Comparison of ENCODE assay signal across 9 cellular contexts in the genomic region with DNA sequence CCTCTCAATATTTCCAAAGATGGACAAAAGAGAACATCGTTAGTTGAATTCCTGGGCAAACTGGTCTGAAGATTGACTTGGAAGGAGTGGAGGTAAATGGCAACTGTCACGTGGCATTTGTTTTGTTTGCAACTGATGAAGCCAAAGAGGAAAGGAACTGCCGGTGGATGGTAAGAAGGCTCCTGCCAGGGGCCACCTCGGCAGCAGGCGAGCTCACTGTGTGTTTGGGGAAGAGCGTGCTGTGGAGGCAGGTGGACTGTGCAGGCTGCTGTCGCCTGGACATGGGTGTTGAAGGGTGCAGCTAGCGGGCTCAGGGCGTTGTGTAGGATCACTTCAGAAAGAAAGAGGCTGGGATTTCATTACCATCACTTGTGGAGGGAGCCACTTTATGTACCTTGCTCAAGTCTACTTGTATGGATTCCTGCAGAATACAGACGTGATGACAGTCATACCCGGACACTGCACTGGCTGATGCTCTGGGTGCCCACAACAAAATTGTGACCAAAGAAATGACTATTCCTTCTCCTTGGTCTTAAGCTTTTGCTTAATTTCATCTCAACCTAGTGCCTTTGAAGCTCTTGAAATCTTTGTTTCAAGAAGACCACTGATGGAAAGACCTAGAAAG.
A peak's percentile ranks its signal among the peaks of the same experiment; 100 is the strongest.
DNase-seq lines count a peak whose midpoint lies in the region; ATAC-seq and TF ChIP-seq lines count a peak whose summit lies in the region.
"Had no signal": no experiment of that assay in that cellular context is flagged by ENCODE, and none has a peak within 500 bp of the region (broad histone marks: within the 10 kb centered on the region; RNA-seq: fewer than 3 reads in every experiment).

No MANE protein-coding gene starts in this region.

- H3K9me3 Mint-ChIP-seq in GM23338 (no peaks in the 10 kb centered on the region), brain (no peaks in the 10 kb centered on the region)
- H3K9me3 Mint-ChIP-seq in natural killer cell treated with Interleukin-12 subunit alpha and Interleukin-12 subunit beta and Interleukin-15 and Interleukin-18, amount 100 ng/mL, for 72 hours, result no peaks in the 10 kb centered on the region

- H3F3A ChIP-seq in GM23338 (replicated peaks; ENCODE audit: low read depth), result no peaks in the 10 kb centered on the region

- H3K36me3 Mint-ChIP-seq in GM23338 (ENCODE audit: low read depth) (peaks cover 19% of the 10 kb centered on the region), brain (peaks cover 58% of the 10 kb centered on the region)
- H3K36me3 Mint-ChIP-seq in natural killer cell treated with Interleukin-12 subunit alpha and Interleukin-12 subunit beta and Interleukin-15 and Interleukin-18, amount 100 ng/mL, for 72 hours, result no peaks in the 10 kb centered on the region

- TF ChIP-seq CTCF in GM23338 (conservative IDR thresholded peaks at IDR 0.05; ENCODE audit: low read depth in 2 of 2) (no peak), brain (conservative IDR thresholded peaks at IDR 0.05) (no peak), WERI-Rb-1 (IDR thresholded peaks at IDR 0.05; ENCODE audit: low read depth, low read length) (no peak)

- intact Hi-C loops in left ventricle myocardium superior (cut with micrococcal nuclease), result no loop called here

- H3K4me1 Mint-ChIP-seq in GM23338 (peaks cover 44% of the 10 kb centered on the region), brain (peaks cover 100% of the 10 kb centered on the region)
- H3K4me1 Mint-ChIP-seq in natural killer cell treated with Interleukin-12 subunit alpha and Interleukin-12 subunit beta and Interleukin-15 and Interleukin-18, amount 100 ng/mL, for 72 hours (ENCODE audit: low read depth in 2 of 2), result peaks cover 0 to 4% of the 10 kb centered on the region in 2 donors

- H3K4me2 ChIP-seq in GM23338, result no peak overlapping the region

- H2AFZ ChIP-seq in GM23338, result no peak overlapping the region

- H3K27me3 Mint-ChIP-seq in GM23338 (ENCODE audit: insufficient read depth, low read depth, poor library complexity) (peaks cover 12% of the 10 kb centered on the region), brain (peaks cover 6% of the 10 kb centered on the region)
- H3K27me3 Mint-ChIP-seq in natural killer cell treated with Interleukin-12 subunit alpha and Interleukin-12 subunit beta and Interleukin-15 and Interleukin-18, amount 100 ng/mL, for 72 hours, result peaks cover 41 to 67% of the 10 kb centered on the region in 2 donors

- no peaks in the 10 kb centered on the region for H3K9me3 ChIP-seq in WERI-Rb-1 (ENCODE audit: severe bottlenecking)

- H3K4me3 ChIP-seq in GM23338, result no peak overlapping the region
- peak overlapping the region in 3 of 7 experiments; percentile 2 to 24 (median 6) for H3K4me3 ChIP-seq in skin epidermis
- no peak overlapping the region for H3K4me3 ChIP-seq in WERI-Rb-1 (ENCODE audit: low read depth, low read length)

- H3K36me3 ChIP-seq in GM23338 (ENCODE audit: insufficient read depth) (no peaks in the 10 kb centered on the region), WERI-Rb-1 (peaks cover 87% of the 10 kb centered on the region)

- 0 out of 2 replicates have a peak overlapping the region, but pooled peaks have one; percentile 75 for H3K27ac ChIP-seq in GM23338 (ENCODE audit: low read depth)
- peak overlapping the region in 17 of 21 experiments; percentile 2 to 75 (median 63) for H3K27ac ChIP-seq in skin epidermis
- no peak overlapping the region for H3K27ac ChIP-seq in WERI-Rb-1

- H3K27ac Mint-ChIP-seq in GM23338, result no peak overlapping the region
- peak overlapping the region; percentile 78 to 97 (median 91) for H3K27ac Mint-ChIP-seq in brain
- no peak overlapping the region for H3K27ac Mint-ChIP-seq in natural killer cell treated with Interleukin-12 subunit alpha and Interleukin-12 subunit beta and Interleukin-15 and Interleukin-18, amount 100 ng/mL, for 72 hours

- peaks cover 5% of the 10 kb centered on the region; the same call in 1 of the 2 replicates for H4K20me1 ChIP-seq in GM23338 (replicated peaks; ENCODE audit: insufficient read depth)

- ATAC-seq in GM23338 (no peak), left ventricle myocardium superior (peak; percentile 17)
- ATAC-seq in natural killer cell treated with Interleukin-12 subunit alpha and Interleukin-12 subunit beta and Interleukin-15 and Interleukin-18, amount 100 ng/mL, for 72 hours, result no peak

- no peaks in the 10 kb centered on the region for H3K27me3 ChIP-seq in GM23338 (ENCODE audit: insufficient read depth)
- H3K27me3 ChIP-seq in WERI-Rb-1 (ENCODE audit: insufficient read depth, low read depth, severe bottlenecking), result no peaks in the 10 kb centered on the region

- H3K9me2 ChIP-seq in GM23338 (ENCODE audit: insufficient read depth), result peaks cover 3% of the 10 kb centered on the region; the same call in 1 of the 2 replicates

- DNase-seq in GM23338 (ENCODE audit: low spot score), result no peak
- no peak for DNase-seq in left ventricle myocardium superior
- no peak for DNase-seq in COLO829 (ENCODE audit: low spot score)
- no peak for DNase-seq in NCI-H1048 (lab: John Stamatoyannopoulos, UW)
- DNase-seq in natural killer cell treated with Interleukin-12 subunit alpha and Interleukin-12 subunit beta and Interleukin-15 and Interleukin-18, amount 100 ng/mL, for 72 hours (ENCODE audit: low spot score), result no peak
- no peak for DNase-seq in WERI-Rb-1
- DNase-seq: stimulated activated naive CD4-positive, alpha-beta T cell treated with Interleukin-2 at 50 U/mL for 16 hours had no signal

- H3K4me3 Mint-ChIP-seq in GM23338, result no peak overlapping the region
- H3K4me3 Mint-ChIP-seq in brain, result peak overlapping the region; percentile 69 to 83 (median 79)
- no peak overlapping the region for H3K4me3 Mint-ChIP-seq in natural killer cell treated with Interleukin-12 subunit alpha and Interleukin-12 subunit beta and Interleukin-15 and Interleukin-18, amount 100 ng/mL, for 72 hours

- H3K4me1 ChIP-seq in GM23338 (ENCODE audit: insufficient read depth), result peaks cover 38% of the 10 kb centered on the region

- peaks cover 37% of the 10 kb centered on the region for H3K79me2 ChIP-seq in GM23338 (replicated peaks; ENCODE audit: insufficient read depth)

TF ChIP-seq in GM23338, 12 proteins besides CTCF, POLR2A, EP300 and RAD21 (continues in another document):
- no peak for TF ChIP-seq EZH2 (IDR thresholded peaks at IDR 0.05; ENCODE audit: low read depth, unreplicated experiment)
- no peak for TF ChIP-seq ZNF331 (CRISPR knock-in tag; IDR thresholded peaks at IDR 0.05; ENCODE audit: low read depth)
- no peak for TF ChIP-seq STAT1 (IDR thresholded peaks at IDR 0.05; ENCODE audit: unreplicated experiment)
- TF ChIP-seq, protein P1, sequence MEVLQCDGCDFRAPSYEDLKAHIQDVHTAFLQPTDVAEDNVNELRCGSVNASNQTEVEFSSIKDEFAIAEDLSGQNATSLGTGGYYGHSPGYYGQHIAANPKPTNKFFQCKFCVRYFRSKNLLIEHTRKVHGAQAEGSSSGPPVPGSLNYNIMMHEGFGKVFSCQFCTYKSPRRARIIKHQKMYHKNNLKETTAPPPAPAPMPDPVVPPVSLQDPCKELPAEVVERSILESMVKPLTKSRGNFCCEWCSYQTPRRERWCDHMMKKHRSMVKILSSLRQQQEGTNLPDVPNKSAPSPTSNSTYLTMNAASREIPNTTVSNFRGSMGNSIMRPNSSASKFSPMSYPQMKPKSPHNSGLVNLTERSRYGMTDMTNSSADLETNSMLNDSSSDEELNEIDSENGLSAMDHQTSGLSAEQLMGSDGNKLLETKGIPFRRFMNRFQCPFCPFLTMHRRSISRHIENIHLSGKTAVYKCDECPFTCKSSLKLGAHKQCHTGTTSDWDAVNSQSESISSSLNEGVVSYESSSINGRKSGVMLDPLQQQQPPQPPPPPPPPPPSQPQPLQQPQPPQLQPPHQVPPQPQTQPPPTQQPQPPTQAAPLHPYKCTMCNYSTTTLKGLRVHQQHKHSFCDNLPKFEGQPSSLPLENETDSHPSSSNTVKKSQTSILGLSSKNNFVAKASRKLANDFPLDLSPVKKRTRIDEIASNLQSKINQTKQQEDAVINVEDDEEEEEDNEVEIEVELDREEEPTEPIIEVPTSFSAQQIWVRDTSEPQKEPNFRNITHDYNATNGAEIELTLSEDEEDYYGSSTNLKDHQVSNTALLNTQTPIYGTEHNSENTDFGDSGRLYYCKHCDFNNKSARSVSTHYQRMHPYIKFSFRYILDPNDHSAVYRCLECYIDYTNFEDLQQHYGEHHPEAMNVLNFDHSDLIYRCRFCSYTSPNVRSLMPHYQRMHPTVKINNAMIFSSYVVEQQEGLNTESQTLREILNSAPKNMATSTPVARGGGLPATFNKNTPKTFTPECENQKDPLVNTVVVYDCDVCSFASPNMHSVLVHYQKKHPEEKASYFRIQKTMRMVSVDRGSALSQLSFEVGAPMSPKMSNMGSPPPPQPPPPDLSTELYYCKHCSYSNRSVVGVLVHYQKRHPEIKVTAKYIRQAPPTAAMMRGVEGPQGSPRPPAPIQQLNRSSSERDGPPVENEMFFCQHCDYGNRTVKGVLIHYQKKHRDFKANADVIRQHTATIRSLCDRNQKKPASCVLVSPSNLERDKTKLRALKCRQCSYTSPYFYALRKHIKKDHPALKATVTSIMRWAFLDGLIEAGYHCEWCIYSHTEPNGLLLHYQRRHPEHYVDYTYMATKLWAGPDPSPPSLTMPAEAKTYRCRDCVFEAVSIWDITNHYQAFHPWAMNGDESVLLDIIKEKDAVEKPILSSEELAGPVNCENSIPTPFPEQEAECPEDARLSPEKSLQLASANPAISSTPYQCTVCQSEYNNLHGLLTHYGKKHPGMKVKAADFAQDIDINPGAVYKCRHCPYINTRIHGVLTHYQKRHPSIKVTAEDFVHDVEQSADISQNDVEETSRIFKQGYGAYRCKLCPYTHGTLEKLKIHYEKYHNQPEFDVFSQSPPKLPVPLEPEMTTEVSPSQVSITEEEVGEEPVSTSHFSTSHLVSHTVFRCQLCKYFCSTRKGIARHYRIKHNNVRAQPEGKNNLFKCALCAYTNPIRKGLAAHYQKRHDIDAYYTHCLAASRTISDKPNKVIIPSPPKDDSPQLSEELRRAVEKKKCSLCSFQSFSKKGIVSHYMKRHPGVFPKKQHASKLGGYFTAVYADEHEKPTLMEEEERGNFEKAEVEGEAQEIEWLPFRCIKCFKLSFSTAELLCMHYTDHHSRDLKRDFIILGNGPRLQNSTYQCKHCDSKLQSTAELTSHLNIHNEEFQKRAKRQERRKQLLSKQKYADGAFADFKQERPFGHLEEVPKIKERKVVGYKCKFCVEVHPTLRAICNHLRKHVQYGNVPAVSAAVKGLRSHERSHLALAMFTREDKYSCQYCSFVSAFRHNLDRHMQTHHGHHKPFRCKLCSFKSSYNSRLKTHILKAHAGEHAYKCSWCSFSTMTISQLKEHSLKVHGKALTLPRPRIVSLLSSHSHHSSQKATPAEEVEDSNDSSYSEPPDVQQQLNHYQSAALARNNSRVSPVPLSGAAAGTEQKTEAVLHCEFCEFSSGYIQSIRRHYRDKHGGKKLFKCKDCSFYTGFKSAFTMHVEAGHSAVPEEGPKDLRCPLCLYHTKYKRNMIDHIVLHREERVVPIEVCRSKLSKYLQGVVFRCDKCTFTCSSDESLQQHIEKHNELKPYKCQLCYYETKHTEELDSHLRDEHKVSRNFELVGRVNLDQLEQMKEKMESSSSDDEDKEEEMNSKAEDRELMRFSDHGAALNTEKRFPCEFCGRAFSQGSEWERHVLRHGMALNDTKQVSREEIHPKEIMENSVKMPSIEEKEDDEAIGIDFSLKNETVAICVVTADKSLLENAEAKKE (CRISPR knock-in tag; IDR thresholded peaks at IDR 0.05), result no peak
- TF ChIP-seq EZH2phosphoT487 (IDR thresholded peaks at IDR 0.05; ENCODE audit: unreplicated experiment), result no peak

Comparison
In these comparisons a context has a peak if more than half of its experiments do, and no peak if none do; other contexts are left out.
1. H3K27ac Mint-ChIP-seq: peak in brain (5 of 5); none in GM23338 (single experiment) and natural killer cell treated with Interleukin-12 subunit alpha and Interleukin-12 subunit beta and Interleukin-15 and Interleukin-18, amount 100 ng/mL, for 72 hours (0 of 2).
2. H3K4me3 Mint-ChIP-seq: peak in brain (5 of 5); none in GM23338 (single experiment) and natural killer cell treated with Interleukin-12 subunit alpha and Interleukin-12 subunit beta and Interleukin-15 and Interleukin-18, amount 100 ng/mL, for 72 hours (single experiment).